29 cellular contexts compared by ENCODE assay signal in genomic region chr9:12980482-12980881, GRCh38.
"Had no signal": no experiment of that assay in that cellular context is flagged by ENCODE, and none has a peak within 500 bp of the region (broad histone marks: within the 10 kb centered on the region; RNA-seq: fewer than 3 reads in every experiment).

No MANE protein-coding gene starts in this region.

- H3K4me3 Mint-ChIP-seq: T-cell had no signal

- H3K36me3 ChIP-seq: MG63, SJCRH30 had no signal

- H3K27me3 Mint-ChIP-seq: T-cell had no signal

- H3K4me1 ChIP-seq: SJCRH30 had no signal

- H3K4me1 Mint-ChIP-seq: T-cell had no signal

- H3K27ac ChIP-seq: PC-9, RWPE1, SJCRH30, SK-N-MC had no signal

- H3K27ac Mint-ChIP-seq: T-cell had no signal

- H3K27me3 ChIP-seq: MG63, SJCRH30 had no signal

- H3K36me3 Mint-ChIP-seq: T-cell had no signal

- H3K4me3 ChIP-seq: MG63, PC-9, SJCRH30, SK-N-MC had no signal

- ATAC-seq: Panc1, Right ventricle myocardium inferior, SK-N-SH treated with all-trans-retinoic acid at 6 μM for 48 hours, T-cell had no signal

- DNase-seq: Kasumi-1, KG1, MG63, NCI-H1048, NCI-H1092 treated with DMSO at 0.1 percent for 48 hours, NCI-H1436, NCI-H146, NCI-H1694 treated with DMSO at 0.1 percent for 48 hours, NCI-H187 treated with DMSO at 0.1 percent for 48 hours, NCI-H2029, NCI-H2081, NCI-H2171 treated with DMSO at 0.1 percent for 48 hours, NCI-H2227 treated with DMSO at 0.1 percent for 48 hours, NCI-H345, NCI-H446, NCI-H510A treated with DMSO at 0.1 percent for 48 hours, NCI-H524 treated with DMSO at 0.1 percent for 48 hours, NCI-H526 treated with DMSO at 0.1 percent for 48 hours, NCI-H774, PC-9, SHP77, SIG-M5, SJCRH30, T-cell had no signal
